In the genomic region with DNA sequence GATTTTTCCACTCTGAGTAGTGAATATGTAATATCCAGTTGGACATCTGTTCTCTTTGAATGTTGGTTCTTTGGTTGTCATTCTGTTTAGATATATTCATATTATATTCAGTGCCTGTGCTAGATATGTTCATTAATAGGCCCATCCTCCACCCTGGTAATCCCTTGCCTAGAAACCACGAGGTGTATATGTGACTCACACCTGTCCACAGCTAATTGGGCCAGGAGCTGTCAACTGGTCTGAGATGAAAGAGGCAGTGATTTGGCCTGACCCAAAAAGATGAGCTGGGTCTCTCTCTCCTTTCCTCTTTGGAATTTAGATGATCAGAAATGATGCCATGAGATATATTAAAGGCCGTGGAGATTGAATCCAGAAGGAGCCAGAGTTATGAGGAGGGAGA, we compare ENCODE assay signal across 19 cellular contexts.
"Had no signal": no experiment of that assay in that cellular context is flagged by ENCODE, and none has a peak within 500 bp of the region (broad histone marks: within the 10 kb centered on the region; RNA-seq: fewer than 3 reads in every experiment).

No MANE protein-coding gene starts in this region.

- H3K9me3 ChIP-seq: ascending aorta, colonic mucosa, heart right ventricle, right lobe of liver, testis, vagina had no signal

- ATAC-seq: effector memory CD8-positive, alpha-beta T cell; heart right ventricle; left colon; right lobe of liver; stimulated activated memory B cell treated with anti-CD40 and anti-IgM and Interleukin-4, amounts not matched to agents 10 μg/mL and 1 μg/mL and 100 μg/mL, for 72 hours had no signal

- H3K9ac ChIP-seq: parathyroid adenoma had no signal

- DNase-seq: activated CD4-positive, alpha-beta T cell treated with anti-CD3 and anti-CD28 coated beads for 1 hour; activated T-cell treated with anti-CD3 and anti-CD28 coated beads, Interleukin-2, amount 50 U/mL, for 1 hour; colonic mucosa; dorsolateral prefrontal cortex; effector memory CD8-positive, alpha-beta T cell; heart right ventricle; islet precursor cell; left colon; mesenchymal stem cell; nephron progenitor cell; right lobe of liver; T-helper 9 cell; testis; trophoblast cell had no signal

- H2AFZ ChIP-seq: parathyroid adenoma had no signal

- H3K27ac ChIP-seq: ascending aorta, colonic mucosa, dorsolateral prefrontal cortex, heart right ventricle, parathyroid adenoma, right lobe of liver, skin epidermis, testis, vagina had no signal

- H3K36me3 ChIP-seq: ascending aorta, colonic mucosa, heart right ventricle, right lobe of liver, vagina had no signal

- H3K4me1 ChIP-seq: ascending aorta, colonic mucosa, heart right ventricle, parathyroid adenoma, right lobe of liver, testis, vagina had no signal

- H3K79me2 ChIP-seq: parathyroid adenoma had no signal

- H3K4me3 ChIP-seq: ascending aorta, colonic mucosa, dorsolateral prefrontal cortex, heart right ventricle, right lobe of liver, skin epidermis, testis, vagina had no signal

- H3K27me3 ChIP-seq: ascending aorta, colonic mucosa, dorsolateral prefrontal cortex, heart right ventricle, right lobe of liver, testis, vagina had no signal
